Comparison of ENCODE assay signal across 14 cellular contexts in genomic region chr4:107592518-107592917, GRCh38.
A peak's percentile ranks its signal among the peaks of the same experiment; 100 is the strongest.
DNase-seq lines count a peak whose midpoint lies in the region; ATAC-seq and TF ChIP-seq lines count a peak whose summit lies in the region.
"Had no signal": no experiment of that assay in that cellular context is flagged by ENCODE, and none has a peak within 500 bp of the region (broad histone marks: within the 10 kb centered on the region; RNA-seq: fewer than 3 reads in every experiment).

No MANE protein-coding gene starts in this region.

- no peak overlapping the region for H3K4me3 ChIP-seq in Caco-2 (ENCODE audit: low read depth, low read length)
- H3K4me3 ChIP-seq: GM23338, spleen had no signal

- no peaks in the 10 kb centered on the region for H3K36me3 ChIP-seq in Caco-2 (ENCODE audit: control insufficient read depth, insufficient read depth, low read length)
- H3K36me3 ChIP-seq: spleen had no signal

- intact Hi-C loops in Caco-2 (cut with micrococcal nuclease; ENCODE audit: unreplicated experiment): no loop called here

- H3K27me3 Mint-ChIP-seq in Caco-2 (ENCODE audit: insufficient read depth, unreplicated experiment): no peaks in the 10 kb centered on the region

- no peaks in the 10 kb centered on the region for H3K27me3 ChIP-seq in Caco-2 (replicated peaks; ENCODE audit: control insufficient read depth, insufficient read depth, low read length)
- H3K27me3 ChIP-seq: spleen had no signal

- POLR2A ChIA-PET in Caco-2 (lab: Charles Lee): no interaction called here

- peaks cover 9% of the 10 kb centered on the region for H3K9me3 Mint-ChIP-seq in Caco-2 (ENCODE audit: unreplicated experiment)

- H3K27ac Mint-ChIP-seq in Caco-2 (ENCODE audit: unreplicated experiment): no peak overlapping the region
- H3K27ac Mint-ChIP-seq: GM23338 had no signal

- no peaks in the 10 kb centered on the region for H3K4me1 ChIP-seq in Caco-2
- H3K4me1 ChIP-seq: spleen had no signal

- H3K9me3 ChIP-seq in Caco-2: peaks cover 11% of the 10 kb centered on the region; the same call in 1 of the 2 replicates

- H3K4me1 Mint-ChIP-seq in Caco-2 (ENCODE audit: low read depth, unreplicated experiment): no peaks in the 10 kb centered on the region
- H3K4me1 Mint-ChIP-seq: GM23338 had no signal

- BruUV-seq in Caco-2 (replicated peaks; lab: Mats Ljungman, UMichigan): no TSS peak

- DNase-seq in SIG-M5 (lab: John Stamatoyannopoulos, UW) (peak; percentile 70), midbrain (lab: John Stamatoyannopoulos, UW) (no peak), retina (no peak), Caco-2 (no peak), NCI-H226 (no peak)
- DNase-seq: effector memory CD4-positive, alpha-beta T cell; NCI-H2107; spleen; T1000 had no signal

- H3K36me3 Mint-ChIP-seq in Caco-2 (ENCODE audit: insufficient read depth, unreplicated experiment): no peaks in the 10 kb centered on the region

- TF ChIP-seq CTCF in Caco-2 (IDR thresholded peaks at IDR 0.05; ENCODE audit: insufficient read depth in 1 of 2, low read depth in 1 of 2, low read length in 1 of 2, severe bottlenecking in 1 of 2, unreplicated experiment in 1 of 2): no peak

- H3K4me3 Mint-ChIP-seq in Caco-2 (ENCODE audit: unreplicated experiment): no peak overlapping the region
- H3K4me3 Mint-ChIP-seq: GM23338 had no signal

- CTCF ChIA-PET in Caco-2 (lab: Charles Lee): no interaction called here

- ATAC-seq in GM18520 (IDR thresholded peaks at IDR 0.05; ENCODE audit: unreplicated experiment) (peak; percentile 50), GM21529 (IDR thresholded peaks at IDR 0.05; ENCODE audit: unreplicated experiment) (peak; percentile 91), HG03280 (IDR thresholded peaks at IDR 0.05; ENCODE audit: unreplicated experiment) (peak; percentile 87)
- ATAC-seq: GM23338, left lobe of liver had no signal
